Comparison of ENCODE assay signal across 9 cellular contexts in the genomic region with DNA sequence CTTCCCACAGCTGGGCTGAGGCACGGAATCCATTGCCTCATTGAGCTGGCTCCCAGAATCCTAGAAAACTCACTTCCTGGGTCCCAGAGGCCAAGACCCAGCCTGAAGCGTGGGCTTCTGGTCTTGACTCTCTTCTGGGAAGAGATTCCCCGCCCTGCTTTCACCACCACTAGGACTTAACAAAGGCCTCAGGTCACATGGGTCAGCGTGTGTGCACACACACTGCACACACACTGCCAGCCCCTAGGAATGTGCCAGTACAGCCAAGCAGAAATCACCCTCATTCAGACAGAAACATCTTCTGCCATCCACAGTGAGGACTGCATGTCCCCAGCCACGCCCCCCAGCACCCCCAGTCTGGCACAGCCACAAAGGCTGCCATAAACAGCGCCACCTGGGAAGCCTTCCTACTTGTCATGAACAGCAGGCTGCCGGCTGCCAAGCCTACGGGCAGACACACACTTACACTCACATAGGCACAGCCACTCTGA.
DNase-seq lines count a peak whose midpoint lies in the region; ATAC-seq and TF ChIP-seq lines count a peak whose summit lies in the region.
"Had no signal": no experiment of that assay in that cellular context is flagged by ENCODE, and none has a peak within 500 bp of the region (broad histone marks: within the 10 kb centered on the region; RNA-seq: fewer than 3 reads in every experiment).

No MANE protein-coding gene starts in this region.

- 39 to 42% methylated on average over 8 of the region's 8 CpGs for WGBS in esophagus, 2 donors

- no peak overlapping the region for H3K9ac ChIP-seq in mucosa of rectum (ENCODE audit: low read depth in 1 of 2, low read length in 2 of 2)

- DNase-seq in AG04449 (ENCODE audit: low read depth, low spot score) (no peak), NCI-H2227 (lab: John Stamatoyannopoulos, UW; ENCODE audit: unreplicated experiment) (peak; percentile 73), NCI-H2107 (lab: John Stamatoyannopoulos, UW) (no peak)
- DNase-seq: NCI-H1694 treated with DMSO at 0.1 percent for 48 hours had no signal

- H3K9me3 ChIP-seq in esophagus (ENCODE audit: control insufficient read depth in 2 of 2, insufficient read depth in 1 of 2, low read depth in 1 of 2, low read length in 1 of 2) = no peaks in the 10 kb centered on the region
- no peaks in the 10 kb centered on the region for H3K9me3 ChIP-seq in mucosa of rectum (ENCODE audit: control insufficient read depth in 2 of 2, low read length in 2 of 2)

- H3K27ac ChIP-seq in esophagus (ENCODE audit: low read depth in 2 of 2, low read length in 1 of 2) = peak overlapping the region; percentile 69 to 86
- H3K27ac ChIP-seq in mucosa of rectum (ENCODE audit: low read depth in 2 of 2, low read length in 2 of 2) = peak overlapping the region; percentile 72 to 82

- TF ChIP-seq CTCF in AG04449 (IDR thresholded peaks at IDR 0.05; ENCODE audit: insufficient read depth, low read length, missing control alignments) = peak; percentile 39

- H3K36me3 ChIP-seq in esophagus (ENCODE audit: control insufficient read depth in 2 of 2, insufficient read depth in 2 of 2, low read length in 1 of 2) (peaks cover 3 to 23% of the 10 kb centered on the region in 2 donors), mucosa of rectum (ENCODE audit: control insufficient read depth in 2 of 2, insufficient read depth in 2 of 2, low read length in 2 of 2) (peaks cover 4 to 9% of the 10 kb centered on the region in 2 donors)

- CTCF ChIA-PET in AG04449 (lab: Yijun Ruan, JAX) = interaction anchor here (1.0 to 3.3 kb wide), 6 partner anchors 12 to 198 kb away, joined by 3 to 9 read pairs (median 4); no protein-coding TSS in a partner anchor

- H3K4me1 ChIP-seq in esophagus (ENCODE audit: control insufficient read depth in 2 of 2, insufficient read depth in 2 of 2, low read length in 1 of 2) (peaks cover 7 to 14% of the 10 kb centered on the region in 2 donors), mucosa of rectum (ENCODE audit: control insufficient read depth in 2 of 2, insufficient read depth in 2 of 2, low read length in 2 of 2) (peaks cover 0 to 4% of the 10 kb centered on the region in 2 donors)

- ATAC-seq in HG03196 (IDR thresholded peaks at IDR 0.05; ENCODE audit: unreplicated experiment) (no peak), HG03139 (IDR thresholded peaks at IDR 0.05; ENCODE audit: unreplicated experiment) (no peak), GM21619 (IDR thresholded peaks at IDR 0.05; ENCODE audit: unreplicated experiment) (no peak)

- H3K27me3 ChIP-seq in esophagus (ENCODE audit: control insufficient read depth in 1 of 2, insufficient read depth in 2 of 2, low read length in 2 of 2) (no peaks in the 10 kb centered on the region), mucosa of rectum (ENCODE audit: control insufficient read depth in 2 of 2, insufficient read depth in 2 of 2, low read length in 2 of 2) (no peaks in the 10 kb centered on the region)

- H3K4me3 ChIP-seq in AG04449 (ENCODE audit: low read depth, low read length) (no peak overlapping the region), esophagus (ENCODE audit: low read depth in 1 of 2, low read length in 2 of 2) (no peak overlapping the region), mucosa of rectum (ENCODE audit: low read length in 2 of 2) (no peak overlapping the region)

- POLR2A ChIA-PET in AG04449 (lab: Yijun Ruan, JAX) = interaction anchor here (0.9 to 1.2 kb wide), 3 partner anchors 12 to 32 kb away, joined by 3 read pairs; no protein-coding TSS in a partner anchor
